Comparison of ENCODE assay signal across 1 cellular context in the genomic region with DNA sequence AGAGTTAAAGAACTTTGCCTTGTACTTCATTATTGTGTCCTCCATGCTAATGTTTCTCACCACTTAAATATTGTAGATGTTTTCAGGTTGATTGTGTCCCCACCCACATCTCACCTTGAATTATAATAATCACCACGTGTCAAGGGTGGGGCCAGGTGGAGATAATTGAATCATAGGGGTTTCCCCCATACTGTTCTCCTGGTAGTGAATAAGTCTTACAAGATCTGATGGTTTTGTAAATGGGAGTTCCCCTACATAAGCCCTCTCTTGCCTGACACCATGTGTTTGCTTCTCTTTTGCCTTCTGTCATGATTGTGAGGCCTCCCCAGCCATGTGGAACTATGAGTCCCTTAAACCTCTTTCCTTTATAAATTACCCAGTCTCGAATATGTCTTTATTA.
TF ChIP-seq lines count a peak whose summit lies in the region.

No MANE protein-coding gene starts in this region.

TF ChIP-seq in GM23338, 12 proteins besides CTCF, POLR2A, EP300 and RAD21:
- TF ChIP-seq, protein P1, sequence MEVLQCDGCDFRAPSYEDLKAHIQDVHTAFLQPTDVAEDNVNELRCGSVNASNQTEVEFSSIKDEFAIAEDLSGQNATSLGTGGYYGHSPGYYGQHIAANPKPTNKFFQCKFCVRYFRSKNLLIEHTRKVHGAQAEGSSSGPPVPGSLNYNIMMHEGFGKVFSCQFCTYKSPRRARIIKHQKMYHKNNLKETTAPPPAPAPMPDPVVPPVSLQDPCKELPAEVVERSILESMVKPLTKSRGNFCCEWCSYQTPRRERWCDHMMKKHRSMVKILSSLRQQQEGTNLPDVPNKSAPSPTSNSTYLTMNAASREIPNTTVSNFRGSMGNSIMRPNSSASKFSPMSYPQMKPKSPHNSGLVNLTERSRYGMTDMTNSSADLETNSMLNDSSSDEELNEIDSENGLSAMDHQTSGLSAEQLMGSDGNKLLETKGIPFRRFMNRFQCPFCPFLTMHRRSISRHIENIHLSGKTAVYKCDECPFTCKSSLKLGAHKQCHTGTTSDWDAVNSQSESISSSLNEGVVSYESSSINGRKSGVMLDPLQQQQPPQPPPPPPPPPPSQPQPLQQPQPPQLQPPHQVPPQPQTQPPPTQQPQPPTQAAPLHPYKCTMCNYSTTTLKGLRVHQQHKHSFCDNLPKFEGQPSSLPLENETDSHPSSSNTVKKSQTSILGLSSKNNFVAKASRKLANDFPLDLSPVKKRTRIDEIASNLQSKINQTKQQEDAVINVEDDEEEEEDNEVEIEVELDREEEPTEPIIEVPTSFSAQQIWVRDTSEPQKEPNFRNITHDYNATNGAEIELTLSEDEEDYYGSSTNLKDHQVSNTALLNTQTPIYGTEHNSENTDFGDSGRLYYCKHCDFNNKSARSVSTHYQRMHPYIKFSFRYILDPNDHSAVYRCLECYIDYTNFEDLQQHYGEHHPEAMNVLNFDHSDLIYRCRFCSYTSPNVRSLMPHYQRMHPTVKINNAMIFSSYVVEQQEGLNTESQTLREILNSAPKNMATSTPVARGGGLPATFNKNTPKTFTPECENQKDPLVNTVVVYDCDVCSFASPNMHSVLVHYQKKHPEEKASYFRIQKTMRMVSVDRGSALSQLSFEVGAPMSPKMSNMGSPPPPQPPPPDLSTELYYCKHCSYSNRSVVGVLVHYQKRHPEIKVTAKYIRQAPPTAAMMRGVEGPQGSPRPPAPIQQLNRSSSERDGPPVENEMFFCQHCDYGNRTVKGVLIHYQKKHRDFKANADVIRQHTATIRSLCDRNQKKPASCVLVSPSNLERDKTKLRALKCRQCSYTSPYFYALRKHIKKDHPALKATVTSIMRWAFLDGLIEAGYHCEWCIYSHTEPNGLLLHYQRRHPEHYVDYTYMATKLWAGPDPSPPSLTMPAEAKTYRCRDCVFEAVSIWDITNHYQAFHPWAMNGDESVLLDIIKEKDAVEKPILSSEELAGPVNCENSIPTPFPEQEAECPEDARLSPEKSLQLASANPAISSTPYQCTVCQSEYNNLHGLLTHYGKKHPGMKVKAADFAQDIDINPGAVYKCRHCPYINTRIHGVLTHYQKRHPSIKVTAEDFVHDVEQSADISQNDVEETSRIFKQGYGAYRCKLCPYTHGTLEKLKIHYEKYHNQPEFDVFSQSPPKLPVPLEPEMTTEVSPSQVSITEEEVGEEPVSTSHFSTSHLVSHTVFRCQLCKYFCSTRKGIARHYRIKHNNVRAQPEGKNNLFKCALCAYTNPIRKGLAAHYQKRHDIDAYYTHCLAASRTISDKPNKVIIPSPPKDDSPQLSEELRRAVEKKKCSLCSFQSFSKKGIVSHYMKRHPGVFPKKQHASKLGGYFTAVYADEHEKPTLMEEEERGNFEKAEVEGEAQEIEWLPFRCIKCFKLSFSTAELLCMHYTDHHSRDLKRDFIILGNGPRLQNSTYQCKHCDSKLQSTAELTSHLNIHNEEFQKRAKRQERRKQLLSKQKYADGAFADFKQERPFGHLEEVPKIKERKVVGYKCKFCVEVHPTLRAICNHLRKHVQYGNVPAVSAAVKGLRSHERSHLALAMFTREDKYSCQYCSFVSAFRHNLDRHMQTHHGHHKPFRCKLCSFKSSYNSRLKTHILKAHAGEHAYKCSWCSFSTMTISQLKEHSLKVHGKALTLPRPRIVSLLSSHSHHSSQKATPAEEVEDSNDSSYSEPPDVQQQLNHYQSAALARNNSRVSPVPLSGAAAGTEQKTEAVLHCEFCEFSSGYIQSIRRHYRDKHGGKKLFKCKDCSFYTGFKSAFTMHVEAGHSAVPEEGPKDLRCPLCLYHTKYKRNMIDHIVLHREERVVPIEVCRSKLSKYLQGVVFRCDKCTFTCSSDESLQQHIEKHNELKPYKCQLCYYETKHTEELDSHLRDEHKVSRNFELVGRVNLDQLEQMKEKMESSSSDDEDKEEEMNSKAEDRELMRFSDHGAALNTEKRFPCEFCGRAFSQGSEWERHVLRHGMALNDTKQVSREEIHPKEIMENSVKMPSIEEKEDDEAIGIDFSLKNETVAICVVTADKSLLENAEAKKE (CRISPR knock-in tag; IDR thresholded peaks at IDR 0.05), result no peak
- no peak for TF ChIP-seq REST (IDR thresholded peaks at IDR 0.05; ENCODE audit: unreplicated experiment)
- no peak for TF ChIP-seq STAT1 (IDR thresholded peaks at IDR 0.05; ENCODE audit: unreplicated experiment)
- TF ChIP-seq JUNB (IDR thresholded peaks at IDR 0.05; ENCODE audit: unreplicated experiment), result no peak
- TF ChIP-seq EZH2 (IDR thresholded peaks at IDR 0.05; ENCODE audit: low read depth, unreplicated experiment), result no peak
- TF ChIP-seq POLR2AphosphoS5 (IDR thresholded peaks at IDR 0.05; ENCODE audit: low read depth), result no peak
- TF ChIP-seq ZNF114 (CRISPR knock-in tag; IDR thresholded peaks at IDR 0.05), result no peak
- no peak for TF ChIP-seq ZNF331 (CRISPR knock-in tag; IDR thresholded peaks at IDR 0.05; ENCODE audit: low read depth)
- no peak for TF ChIP-seq NANOG (IDR thresholded peaks at IDR 0.05; ENCODE audit: borderline replicate concordance)
- TF ChIP-seq EZH2phosphoT487 (IDR thresholded peaks at IDR 0.05; ENCODE audit: unreplicated experiment), result no peak
- no peak for TF ChIP-seq CREB1 (CRISPR knock-in tag; IDR thresholded peaks at IDR 0.05; ENCODE audit: low read depth)
TF ChIP-seq in GM23338: peak in this region for 0.
